8 cellular contexts compared by ENCODE assay signal in the genomic region with DNA sequence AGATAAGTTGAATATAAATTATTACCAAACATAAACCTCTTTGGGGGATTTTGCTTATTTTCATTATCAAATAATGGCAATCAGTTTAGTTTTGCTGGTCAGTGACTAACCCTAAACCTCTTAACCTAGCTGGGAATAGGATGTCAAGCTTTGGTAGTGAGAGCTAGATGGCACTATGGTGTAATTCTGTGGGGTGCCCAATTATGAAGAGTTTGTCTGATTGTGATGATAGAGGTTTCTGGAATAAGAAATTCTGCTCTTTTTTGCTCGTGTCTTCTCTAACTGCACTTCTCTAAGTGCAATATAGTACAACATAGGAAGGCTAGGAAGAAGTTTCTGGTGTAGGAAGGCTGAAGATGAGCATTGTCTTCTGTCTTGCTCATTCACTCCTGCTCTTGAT. TPM values are rescaled to one million over a fixed set of nuclear protein-coding genes. Genes with fewer than 3 reads are reported as not detected.
DNase-seq lines count a peak whose midpoint lies in the region; ATAC-seq and TF ChIP-seq lines count a peak whose summit lies in the region.

No MANE protein-coding gene starts in this region.

- no peak for ATAC-seq in stimulated activated naive CD8-positive, alpha-beta T cell treated with anti-CD3 and anti-CD28 coated beads, Interleukin-15, Interleukin-2, amounts not matched to agents 100 U/mL and 50 U/mL, for 24 hours
- no peak for ATAC-seq in GM21786 (IDR thresholded peaks at IDR 0.05; ENCODE audit: unreplicated experiment)

- H3K4me3 Mint-ChIP-seq in osteocyte (ENCODE audit: unreplicated experiment) = no peak overlapping the region

- H3K9me3 ChIP-seq in esophagus squamous epithelium = no peaks in the 10 kb centered on the region

- 22 to 27% methylated on average over 1 of the region's 1 CpG for WGBS in esophagus squamous epithelium, 2 donors

- H3K4me1 Mint-ChIP-seq in osteocyte (ENCODE audit: unreplicated experiment) = peaks cover 23% of the 10 kb centered on the region

- peak in 2 of 6 experiments; percentile 21 to 33 for TF ChIP-seq CTCF in esophagus squamous epithelium (IDR thresholded peaks at IDR 0.05)
- TF ChIP-seq CTCF in osteocyte (IDR thresholded peaks at IDR 0.05) = peak; percentile 26

- no peaks in the 10 kb centered on the region for H3K27me3 ChIP-seq in esophagus squamous epithelium

- H3K27ac Mint-ChIP-seq in osteocyte (ENCODE audit: unreplicated experiment) = peak overlapping the region; percentile 72

- H3K27me3 Mint-ChIP-seq in osteocyte (ENCODE audit: unreplicated experiment) = no peaks in the 10 kb centered on the region

- H3K4me1 ChIP-seq in esophagus squamous epithelium = peaks cover 0 to 11% (median 0%) of the 10 kb centered on the region in 3 donors

- no peaks in the 10 kb centered on the region for H3K9me3 Mint-ChIP-seq in osteocyte (ENCODE audit: unreplicated experiment)

- DNase-seq in Daoy (ENCODE audit: low read depth) (peak; percentile 37), NCI-H226 (peak; percentile 34), esophagus squamous epithelium (lab: John Stamatoyannopoulos, UW) (no peak), osteocyte (ENCODE audit: extremely low spot score, unreplicated experiment) (no peak), cerebellum (ENCODE audit: low spot score) (no peak)
- no peak for DNase-seq in stimulated activated naive CD8-positive, alpha-beta T cell treated with anti-CD3 and anti-CD28 coated beads, Interleukin-15, Interleukin-2, amounts not matched to agents 100 U/mL and 50 U/mL, for 24 hours
- no peak for DNase-seq in activated CD4-positive, alpha-beta T cell treated with anti-CD3 and anti-CD28 coated beads, Interleukin-2, amount 50 U/mL, for 4 hours

- H3K36me3 Mint-ChIP-seq in osteocyte (ENCODE audit: unreplicated experiment) = no peaks in the 10 kb centered on the region

- peak overlapping the region in 3 of 4 donors; percentile 49 to 60 (median 56) for H3K27ac ChIP-seq in esophagus squamous epithelium

- intact Hi-C loops in esophagus squamous epithelium (cut with DNase I) = no loop called here

- no peak overlapping the region for H3K4me3 ChIP-seq in esophagus squamous epithelium

- H3K36me3 ChIP-seq in esophagus squamous epithelium = no peaks in the 10 kb centered on the region

- TF ChIP-seq POLR2A in esophagus squamous epithelium (IDR thresholded peaks at IDR 0.05) = no peak

RNA-seq across cellular contexts. Expression of gene XCL1, which starts 59.8 kb away (rescaled TPM):
- total RNA-seq in Daoy (2014; rRNA removed; shearing (Covaris generic)) = not detected in 2 replicates
- total RNA-seq in esophagus squamous epithelium = under 1 TPM in 1 of 4 donors, not detected in 3; 0.76 TPM
- total RNA-seq in osteocyte = 0.34 and 0.38 TPM in 2 replicates
- total RNA-seq in cerebellum = not detected

Comparison
In these comparisons a context has a peak if more than half of its experiments do, and no peak if none do; other contexts are left out.
1. DNase-seq: peak in Daoy (single experiment) and NCI-H226 (single experiment); none in esophagus squamous epithelium (single experiment), osteocyte (single experiment), stimulated activated naive CD8-positive, alpha-beta T cell treated with anti-CD3 and anti-CD28 coated beads, Interleukin-15, Interleukin-2, amounts not matched to agents 100 U/mL and 50 U/mL, for 24 hours (single experiment), cerebellum (single experiment) and activated CD4-positive, alpha-beta T cell treated with anti-CD3 and anti-CD28 coated beads, Interleukin-2, amount 50 U/mL, for 4 hours (0 of 2).